In genomic region chr10:101231912-101232689, GRCh38 we compare ENCODE assay signal across 20 cellular contexts. TPM values are rescaled to one million over a fixed set of nuclear protein-coding genes. Genes with fewer than 3 reads are reported as not detected.
DNase-seq lines count a peak whose midpoint lies in the region; ATAC-seq and TF ChIP-seq lines count a peak whose summit lies in the region.
"Had no signal": no experiment of that assay in that cellular context is flagged by ENCODE, and none has a peak within 500 bp of the region (broad histone marks: within the 10 kb centered on the region; RNA-seq: fewer than 3 reads in every experiment).

No MANE protein-coding gene starts in this region.

- H3K27me3 ChIP-seq in IMR-90 (ENCODE audit: control insufficient read depth, insufficient read depth, low read length), result peaks cover 96% of the 10 kb centered on the region
- H3K27me3 ChIP-seq in osteoblast (ENCODE audit: insufficient read depth, low read length), result peaks cover 99% of the 10 kb centered on the region

- no peak overlapping the region for H3K56ac ChIP-seq in IMR-90 (ENCODE audit: extremely low read depth, insufficient read depth, low read length)

- no peak overlapping the region for H2AFZ ChIP-seq in IMR-90 (replicated peaks; ENCODE audit: low read length, poor library complexity)
- H2AFZ ChIP-seq in osteoblast (ENCODE audit: low read length), result no peak overlapping the region

- H4K8ac ChIP-seq in IMR-90 (ENCODE audit: low read depth in 2 of 2, low read length in 2 of 2), result no peak overlapping the region

- H3K27me3 Mint-ChIP-seq in endothelial cell (ENCODE audit: unreplicated experiment) (peaks cover 51% of the 10 kb centered on the region), type B pancreatic cell (peaks cover 92% of the 10 kb centered on the region), Calu3 (ENCODE audit: unreplicated experiment) (peaks cover 99% of the 10 kb centered on the region)

- BruUV-seq in IMR-90 (replicated peaks; lab: Mats Ljungman, UMichigan) (no TSS peak), Calu3 (replicated peaks; lab: Mats Ljungman, UMichigan) (no TSS peak)

- H4K20me1 ChIP-seq in IMR-90 (ENCODE audit: insufficient read depth, low read length) (peaks cover 10% of the 10 kb centered on the region), osteoblast (ENCODE audit: insufficient read depth, low read length) (peaks cover 6% of the 10 kb centered on the region)

- H3K4me1 ChIP-seq in IMR-90 (ENCODE audit: control insufficient read depth, insufficient read depth, low read length), result peaks cover 5% of the 10 kb centered on the region; the same call in 1 of the 2 replicates
- no peaks in the 10 kb centered on the region for H3K4me1 ChIP-seq in osteoblast (ENCODE audit: insufficient read depth, low read length)
- H3K4me1 ChIP-seq: A549 had no signal

- H3K9ac ChIP-seq in IMR-90 (ENCODE audit: low read depth, low read length), result no peak overlapping the region

- no peak overlapping the region for H3K18ac ChIP-seq in IMR-90 (ENCODE audit: low read depth, low read length)

- no peak overlapping the region for H3K4ac ChIP-seq in IMR-90 (ENCODE audit: low read depth, low read length)

- H3K4me3 Mint-ChIP-seq in endothelial cell (ENCODE audit: unreplicated experiment), result peak overlapping the region; percentile 10
- H3K4me3 Mint-ChIP-seq in type B pancreatic cell, result peak overlapping the region; percentile 3
- H3K4me3 Mint-ChIP-seq in Calu3 (ENCODE audit: low read depth, unreplicated experiment), result no peak overlapping the region
- H3K4me3 Mint-ChIP-seq: CD4-positive, alpha-beta T cell had no signal

- H3K23ac ChIP-seq in IMR-90 (ENCODE audit: low read depth, low read length), result no peak overlapping the region

- POLR2A ChIA-PET in IMR-90 (lab: Charles Lee; ENCODE audit: unreplicated experiment), result no interaction called here

- H3K27ac ChIP-seq in IMR-90 (ENCODE audit: insufficient read depth, low read length), result no peak overlapping the region
- H3K27ac ChIP-seq in osteoblast (ENCODE audit: low read depth, low read length), result no peak overlapping the region
- H3K27ac ChIP-seq: A549, C4-2B had no signal

- TF ChIP-seq CTCF in IMR-90 (conservative IDR thresholded peaks at IDR 0.05; ENCODE audit: low read depth, low read length) (no peak), endothelial cell (IDR thresholded peaks at IDR 0.05; ENCODE audit: unreplicated experiment) (no peak), osteoblast (IDR thresholded peaks at IDR 0.05; ENCODE audit: extremely low read depth, low read depth, low read length) (no peak), type B pancreatic cell (conservative IDR thresholded peaks at IDR 0.05) (no peak), Calu3 (IDR thresholded peaks at IDR 0.05; ENCODE audit: unreplicated experiment) (no peak)

- no peaks in the 10 kb centered on the region for H3K79me2 ChIP-seq in osteoblast (ENCODE audit: insufficient read depth, low read length)

- H3K36me3 ChIP-seq in IMR-90 (ENCODE audit: control insufficient read depth, insufficient read depth, low read length), result no peaks in the 10 kb centered on the region
- no peaks in the 10 kb centered on the region for H3K36me3 ChIP-seq in osteoblast (ENCODE audit: insufficient read depth, low read length)
- H3K36me3 ChIP-seq: HAP-1 had no signal

- H3K9me1 ChIP-seq in IMR-90 (ENCODE audit: insufficient read depth, low read length), result no peaks in the 10 kb centered on the region; the same call in 1 of the 2 replicates

- peaks cover 4% of the 10 kb centered on the region for H3K36me3 Mint-ChIP-seq in endothelial cell (ENCODE audit: low read depth, unreplicated experiment)
- no peaks in the 10 kb centered on the region for H3K36me3 Mint-ChIP-seq in type B pancreatic cell
- no peaks in the 10 kb centered on the region for H3K36me3 Mint-ChIP-seq in Calu3 (ENCODE audit: insufficient read depth, unreplicated experiment)

- H3K9me3 ChIP-seq in IMR-90 (ENCODE audit: control insufficient read depth, insufficient read depth, low read length) (peaks cover 10% of the 10 kb centered on the region), osteoblast (ENCODE audit: low read depth, low read length) (peaks cover 1% of the 10 kb centered on the region)
- H3K9me3 ChIP-seq: A549, Caco-2, HAP-1 had no signal

- no peak overlapping the region for H4K91ac ChIP-seq in IMR-90 (ENCODE audit: insufficient read depth, low read depth, low read length)

- H2AK5ac ChIP-seq in IMR-90 (ENCODE audit: low read depth, low read length), result no peak overlapping the region

- TF ChIP-seq RAD21 in IMR-90 (IDR thresholded peaks at IDR 0.05; ENCODE audit: low read length), result no peak

- DNase-seq in IMR-90 (no peak), endothelial cell (ENCODE audit: low spot score) (no peak), osteoblast (ENCODE audit: insufficient read length, low spot score, missing footprints) (peak; percentile 84), type B pancreatic cell (ENCODE audit: extremely low spot score, unreplicated experiment) (no peak), Calu3 (no peak), foreskin melanocyte (no peak)
- DNase-seq: AML-193; Caco-2; CD4-positive, alpha-beta T cell; DMS153; DMS79; GDM1 had no signal

- H3K4me1 Mint-ChIP-seq in endothelial cell (ENCODE audit: unreplicated experiment) (peaks cover 19% of the 10 kb centered on the region), type B pancreatic cell (ENCODE audit: unreplicated experiment) (peaks cover 24% of the 10 kb centered on the region), Calu3 (ENCODE audit: low read depth, unreplicated experiment) (no peaks in the 10 kb centered on the region)

- H3K4me3 ChIP-seq in IMR-90 (ENCODE audit: insufficient read depth, low read depth, low read length) (no peak overlapping the region), osteoblast (ENCODE audit: insufficient read depth, low read length) (no peak overlapping the region)
- H3K4me3 ChIP-seq: A549, HAP-1, K562 had no signal

- H2BK5ac ChIP-seq in IMR-90 (ENCODE audit: low read depth, low read length, poor library complexity, severe bottlenecking), result no peak overlapping the region

- no peaks in the 10 kb centered on the region for H3K9me3 Mint-ChIP-seq in endothelial cell (ENCODE audit: unreplicated experiment)
- no peaks in the 10 kb centered on the region for H3K9me3 Mint-ChIP-seq in type B pancreatic cell
- no peaks in the 10 kb centered on the region for H3K9me3 Mint-ChIP-seq in Calu3 (ENCODE audit: low read depth, unreplicated experiment)
- H3K9me3 Mint-ChIP-seq: CD4-positive, alpha-beta T cell had no signal

- H3K14ac ChIP-seq in IMR-90 (replicated peaks; ENCODE audit: low read depth, low read length), result no peak overlapping the region

- no peak overlapping the region for H2BK20ac ChIP-seq in IMR-90 (ENCODE audit: low read depth, low read length)

- dilution Hi-C loops in IMR-90 (cut with HindIII; ENCODE audit: low sequenced_read_pairs, unreplicated experiment), result no loop called here

- no peak overlapping the region for H4K5ac ChIP-seq in IMR-90 (ENCODE audit: low read depth, low read length)

- ATAC-seq in IMR-90 (ENCODE audit: low read depth) (no peak), GM21576 (IDR thresholded peaks at IDR 0.05; ENCODE audit: unreplicated experiment) (no peak)
- ATAC-seq: A549, K562 had no signal

- no peak for TF ChIP-seq POLR2A in IMR-90 (IDR thresholded peaks at IDR 0.05; ENCODE audit: low read depth, low read length)

- intact Hi-C loops in IMR-90 (cut with micrococcal nuclease) (no loop called here), Calu3 (cut with micrococcal nuclease; ENCODE audit: unreplicated experiment) (no loop called here)

- in situ Hi-C loops in IMR-90 (cut with MboI; ENCODE audit: low sequenced_read_pairs), result no loop called here

- no peak overlapping the region for H2BK120ac ChIP-seq in IMR-90 (ENCODE audit: low read depth, low read length)

- no peak overlapping the region for H2BK15ac ChIP-seq in IMR-90 (ENCODE audit: low read depth, low read length)

- 20% methylated on average over 2 of the region's 12 CpGs; no CpG with 5 or more reads in 1 of the 2 experiments for WGBS in IMR-90 (ENCODE audit: extremely low coverage in 2 of 2, insufficient read length in 1 of 2), 2 experiments

- H2AK9ac ChIP-seq in IMR-90 (replicated peaks; ENCODE audit: low read depth, low read length, poor library complexity), result no peak overlapping the region

- CTCF ChIA-PET in IMR-90 (lab: Yijun Ruan, JAX), result no interaction called here
- CTCF ChIA-PET in Calu3 (lab: Charles Lee), result no interaction called here

- H3K27ac Mint-ChIP-seq in endothelial cell (ENCODE audit: unreplicated experiment) (no peak overlapping the region), type B pancreatic cell (no peak overlapping the region), Calu3 (ENCODE audit: unreplicated experiment) (no peak overlapping the region)
- H3K27ac Mint-ChIP-seq: CD4-positive, alpha-beta T cell had no signal

- no peak overlapping the region for H3K4me2 ChIP-seq in IMR-90 (ENCODE audit: low read depth, low read length)
- no peak overlapping the region for H3K4me2 ChIP-seq in osteoblast (ENCODE audit: insufficient read depth, low read length)
- H3K4me2 ChIP-seq: A549 had no signal

- H3K79me1 ChIP-seq in IMR-90 (ENCODE audit: low read depth in 1 of 2, low read length in 2 of 2), result no peaks in the 10 kb centered on the region

TF ChIP-seq in IMR-90, 13 proteins besides CTCF, POLR2A, EP300 and RAD21:
- TF ChIP-seq CEBPB (IDR thresholded peaks at IDR 0.05; ENCODE audit: low read depth, low read length) (peak; percentile 49; the same call in 1 of the 2 replicates), MAZ (IDR thresholded peaks at IDR 0.05; ENCODE audit: borderline replicate concordance, low read depth, low read length) (no peak)

RNA-seq across cellular contexts. Expression of gene LBX1, which starts 2.8 kb away (rescaled TPM):
- not detected in 2 replicates for total RNA-seq in IMR-90 (2012; rRNA removed)
- polyA plus RNA-seq in IMR-90 (2012; rRNA removed), result not detected in 2 replicates
- not detected in 2 replicates for polyA plus RNA-seq in IMR-90 (2012; cell fraction: cytosol; rRNA removed)
- not detected in 2 replicates for polyA plus RNA-seq in IMR-90 (2012; cell fraction: nucleus; rRNA removed; ENCODE audit: low replicate concordance)
- not detected for total RNA-seq in endothelial cell (ENCODE audit: unreplicated experiment)
- total RNA-seq in osteoblast, result not detected in 2 replicates
- 4.7 TPM in 1 of 2 replicates, not detected in the other for total RNA-seq in type B pancreatic cell (ENCODE audit: low replicate concordance)
- total RNA-seq in Calu3 (2022), result not detected in 2 replicates
- total RNA-seq: Caco-2; CD4-positive, alpha-beta T cell; H4; HT-29; K562 had no signal
- polyA plus RNA-seq: A549, BJ, K562 had no signal
